Comparison of ENCODE assay signal across 8 cellular contexts in the genomic region with DNA sequence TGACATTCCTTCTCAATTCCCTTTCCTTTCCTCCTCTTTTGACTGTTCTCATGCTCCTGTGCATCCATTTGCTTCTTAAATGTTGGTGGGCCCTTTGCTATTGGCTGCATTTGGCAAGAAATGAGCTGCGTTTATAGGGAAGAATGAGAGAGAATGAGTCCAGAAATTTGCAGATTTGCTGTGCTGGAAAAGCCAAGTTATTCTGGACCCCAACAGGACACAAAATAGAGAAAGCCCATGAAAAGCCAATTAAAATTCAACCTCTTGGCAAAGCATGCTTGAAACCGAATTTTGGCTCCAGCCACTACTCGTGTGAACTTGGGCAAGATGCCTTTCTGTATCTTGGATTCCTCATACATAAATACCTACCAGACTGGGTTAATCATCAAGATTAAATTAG. TPM values are rescaled to one million over a fixed set of nuclear protein-coding genes. Genes with fewer than 3 reads are reported as not detected.
DNase-seq lines count a peak whose midpoint lies in the region; ATAC-seq and TF ChIP-seq lines count a peak whose summit lies in the region.

No MANE protein-coding gene starts in this region.

- TF ChIP-seq CTCF in activated B cell treated with CpG ODN at 0.5 μM for 24 hours (IDR thresholded peaks at IDR 0.05) (no peak), fibroblast of villous mesenchyme (IDR thresholded peaks at IDR 0.05; ENCODE audit: insufficient read depth, low read depth, low read length) (no peak)

- H3K4me1 Mint-ChIP-seq in activated naive CD4-positive, alpha-beta T cell treated with anti-CD3 and anti-CD28 coated beads for 36 hours (ENCODE audit: low read depth), result peaks cover 41% of the 10 kb centered on the region
- H3K4me1 Mint-ChIP-seq in activated B cell treated with CpG ODN at 0.5 μM for 24 hours, result peaks cover 20% of the 10 kb centered on the region
- H3K4me1 Mint-ChIP-seq in stimulated activated naive CD8-positive, alpha-beta T cell treated with anti-CD3 and anti-CD28 coated beads, Interleukin-15, amount 100 ng/mL, for 72 hours, result peaks cover 55% of the 10 kb centered on the region

- DNase-seq in activated naive CD4-positive, alpha-beta T cell treated with anti-CD3 and anti-CD28 coated beads for 36 hours, result no peak
- DNase-seq in activated naive CD4-positive, alpha-beta T cell (lab: John Stamatoyannopoulos, UW), result no peak
- DNase-seq in activated B cell treated with CpG ODN at 0.5 μM for 24 hours (no peak), fibroblast of villous mesenchyme (ENCODE audit: low read depth) (no peak), EL (no peak)
- DNase-seq in stimulated activated naive CD8-positive, alpha-beta T cell treated with anti-CD3 and anti-CD28 coated beads, Interleukin-15, amount 100 ng/mL, for 72 hours, result no peak

- H3K4me3 Mint-ChIP-seq in activated naive CD4-positive, alpha-beta T cell treated with anti-CD3 and anti-CD28 coated beads for 36 hours, result peak overlapping the region; percentile 90
- peak overlapping the region; percentile 85 for H3K4me3 Mint-ChIP-seq in activated B cell treated with CpG ODN at 0.5 μM for 24 hours
- H3K4me3 Mint-ChIP-seq in stimulated activated naive CD8-positive, alpha-beta T cell treated with anti-CD3 and anti-CD28 coated beads, Interleukin-15, amount 100 ng/mL, for 72 hours, result peak overlapping the region; percentile 92 to 99

- CTCF ChIA-PET in activated naive CD4-positive, alpha-beta T cell treated with anti-CD3 and anti-CD28 coated beads for 36 hours (lab: Charles Lee), result no interaction called here
- CTCF ChIA-PET in activated B cell treated with CpG ODN at 0.5 μM for 24 hours (lab: Charles Lee), result no interaction called here

- ATAC-seq in activated B cell treated with CpG ODN at 0.5 μM for 24 hours (ENCODE audit: low read depth) (no peak), GM18511 (IDR thresholded peaks at IDR 0.05; ENCODE audit: unreplicated experiment) (no peak), GM18502 (IDR thresholded peaks at IDR 0.05; ENCODE audit: poor library complexity, unreplicated experiment) (no peak)
- ATAC-seq in stimulated activated naive CD8-positive, alpha-beta T cell treated with anti-CD3 and anti-CD28 coated beads, Interleukin-15, amount 100 ng/mL, for 72 hours, result no peak

- H3K36me3 Mint-ChIP-seq in activated naive CD4-positive, alpha-beta T cell treated with anti-CD3 and anti-CD28 coated beads for 36 hours (ENCODE audit: low read depth), result peaks cover 11% of the 10 kb centered on the region
- peaks cover 5% of the 10 kb centered on the region for H3K36me3 Mint-ChIP-seq in activated B cell treated with CpG ODN at 0.5 μM for 24 hours (ENCODE audit: low read depth)

- no peak overlapping the region for H3K27ac Mint-ChIP-seq in activated naive CD4-positive, alpha-beta T cell treated with anti-CD3 and anti-CD28 coated beads for 36 hours
- peak overlapping the region; percentile 1 for H3K27ac Mint-ChIP-seq in activated B cell treated with CpG ODN at 0.5 μM for 24 hours
- H3K27ac Mint-ChIP-seq in stimulated activated naive CD8-positive, alpha-beta T cell treated with anti-CD3 and anti-CD28 coated beads, Interleukin-15, amount 100 ng/mL, for 72 hours, result peak overlapping the region in 1 of 2 donors; percentile 94

- intact Hi-C loops in activated naive CD4-positive, alpha-beta T cell treated with anti-CD3 and anti-CD28 coated beads for 36 hours (cut with micrococcal nuclease), result no loop called here
- intact Hi-C loops in activated B cell treated with CpG ODN at 0.5 μM for 24 hours (cut with micrococcal nuclease), result no loop called here

- H3K27me3 Mint-ChIP-seq in activated naive CD4-positive, alpha-beta T cell treated with anti-CD3 and anti-CD28 coated beads for 36 hours (ENCODE audit: low read depth), result peaks cover 3% of the 10 kb centered on the region
- H3K27me3 Mint-ChIP-seq in activated B cell treated with CpG ODN at 0.5 μM for 24 hours, result peaks cover 10% of the 10 kb centered on the region
- H3K27me3 Mint-ChIP-seq in stimulated activated naive CD8-positive, alpha-beta T cell treated with anti-CD3 and anti-CD28 coated beads, Interleukin-15, amount 100 ng/mL, for 72 hours, result peaks cover 21% of the 10 kb centered on the region

- peak overlapping the region; percentile 79 for H3K4me3 ChIP-seq in fibroblast of villous mesenchyme (ENCODE audit: low read depth, low read length)

- no peaks in the 10 kb centered on the region for H3K9me3 Mint-ChIP-seq in activated naive CD4-positive, alpha-beta T cell treated with anti-CD3 and anti-CD28 coated beads for 36 hours
- H3K9me3 Mint-ChIP-seq in activated B cell treated with CpG ODN at 0.5 μM for 24 hours, result peaks cover 3% of the 10 kb centered on the region
- H3K9me3 Mint-ChIP-seq in stimulated activated naive CD8-positive, alpha-beta T cell treated with anti-CD3 and anti-CD28 coated beads, Interleukin-15, amount 100 ng/mL, for 72 hours, result peaks cover 0 to 4% of the 10 kb centered on the region in 2 donors

- POLR2A ChIA-PET in activated B cell treated with CpG ODN at 0.5 μM for 24 hours (lab: Charles Lee), result interaction anchor here (0.6 kb wide), 2 partner anchors 143 to 365 kb away, joined by 3 to 4 read pairs; no protein-coding TSS in a partner anchor

RNA-seq across cellular contexts. Expression of a gene that starts 1.3 kb away (rescaled TPM):
- total RNA-seq in activated naive CD4-positive, alpha-beta T cell treated with anti-CD3 and anti-CD28 coated beads for 36 hours, result 10 to 100 TPM; 46.4 to 46.7 TPM
- total RNA-seq in activated B cell treated with CpG ODN at 0.5 μM for 24 hours (24.1 and 26.9 TPM in 2 replicates), fibroblast of villous mesenchyme (12.6 and 18.6 TPM in 2 replicates)

RNA-seq across cellular contexts. Expression of a gene that starts 40.6 kb away (rescaled TPM):
- total RNA-seq in activated naive CD4-positive, alpha-beta T cell treated with anti-CD3 and anti-CD28 coated beads for 36 hours, result under 1 TPM; 0.05 to 0.15 TPM
- total RNA-seq in activated B cell treated with CpG ODN at 0.5 μM for 24 hours (0.27 and 0.42 TPM in 2 replicates), fibroblast of villous mesenchyme (1.3 and 4.2 TPM in 2 replicates)
